Comparison of ENCODE assay signal across 16 cellular contexts in the genomic region with DNA sequence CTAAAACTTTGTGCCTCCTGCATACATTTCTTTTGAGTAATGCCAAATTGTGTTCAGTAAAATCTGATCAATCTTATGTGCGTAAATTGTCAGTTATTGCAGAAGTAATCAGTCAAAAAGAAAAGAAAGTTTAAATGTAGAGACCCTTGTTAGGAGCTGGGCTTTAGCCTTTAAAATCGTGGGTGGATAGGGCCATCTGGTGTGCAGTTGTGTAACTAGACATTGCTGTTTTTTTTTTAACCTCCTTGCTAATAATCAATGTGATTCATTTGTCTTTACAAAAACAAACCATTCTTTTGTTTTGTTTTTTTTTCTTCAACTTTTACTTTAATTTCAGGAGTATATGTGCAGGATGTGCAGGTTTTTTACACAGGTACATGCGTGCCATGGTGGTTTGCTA. TPM values are rescaled to one million over a fixed set of nuclear protein-coding genes. Genes with fewer than 3 reads are reported as not detected.
DNase-seq lines count a peak whose midpoint lies in the region; TF ChIP-seq lines count a peak whose summit lies in the region.
"Had no signal": no experiment of that assay in that cellular context is flagged by ENCODE, and none has a peak within 500 bp of the region (broad histone marks: within the 10 kb centered on the region; RNA-seq: fewer than 3 reads in every experiment).

No MANE protein-coding gene starts in this region.

- CTCF ChIA-PET in PC-9 (lab: Charles Lee), result no interaction called here

- H3K36me3 ChIP-seq in PC-9 (ENCODE audit: low read depth), result no peaks in the 10 kb centered on the region
- H3K36me3 ChIP-seq: neutrophil, uterus had no signal

- H3K9me3 Mint-ChIP-seq in brain (peaks cover 0 to 12% (median 0%) of the 10 kb centered on the region in 5 experiments), progenitor cell of endocrine pancreas (ENCODE audit: low read depth) (peaks cover 3% of the 10 kb centered on the region)
- H3K9me3 Mint-ChIP-seq: stimulated activated effector memory CD8-positive, alpha-beta T cell treated with anti-CD3 and anti-CD28 coated beads, Interleukin-12 subunit alpha, Interleukin-12 subunit beta, amount 100 ng/mL, for 72 hours had no signal

- no peak overlapping the region for H3K27ac Mint-ChIP-seq in brain
- H3K27ac Mint-ChIP-seq in progenitor cell of endocrine pancreas, result no peak overlapping the region
- H3K27ac Mint-ChIP-seq: memory B cell; stimulated activated effector memory CD8-positive, alpha-beta T cell treated with anti-CD3 and anti-CD28 coated beads, Interleukin-12 subunit alpha, Interleukin-12 subunit beta, amount 100 ng/mL, for 72 hours; WTC11 had no signal

- no peak overlapping the region for H3K4me2 ChIP-seq in PC-9

- 0 out of 2 replicates have a peak, but pooled peaks cover 4% of the 10 kb centered on the region for H3K4me1 ChIP-seq in PC-9 (replicated peaks; ENCODE audit: insufficient read depth)
- H3K4me1 ChIP-seq: uterus had no signal

- H3K9me3 ChIP-seq in PC-9 (ENCODE audit: insufficient read depth, low read depth), result no peaks in the 10 kb centered on the region; the same call in 1 of the 2 replicates
- H3K9me3 ChIP-seq: neutrophil, uterus had no signal

- no peaks in the 10 kb centered on the region for H3K79me2 ChIP-seq in PC-9 (ENCODE audit: low read depth)

- no peaks in the 10 kb centered on the region for H3K36me3 Mint-ChIP-seq in brain
- no peaks in the 10 kb centered on the region for H3K36me3 Mint-ChIP-seq in progenitor cell of endocrine pancreas (ENCODE audit: insufficient read depth)
- H3K36me3 Mint-ChIP-seq: IgD-negative memory B cell, memory B cell, WTC11 had no signal

- H3K4me1 Mint-ChIP-seq in brain (peaks cover 11% of the 10 kb centered on the region), progenitor cell of endocrine pancreas (ENCODE audit: low read depth) (peaks cover 9% of the 10 kb centered on the region)
- H3K4me1 Mint-ChIP-seq: memory B cell had no signal

- intact Hi-C loops in PC-9 (cut with micrococcal nuclease; ENCODE audit: unreplicated experiment), result loop anchor here (10.0 kb wide), 1 partner anchor 419 kb away; no protein-coding TSS in a partner anchor

- H3K4me3 Mint-ChIP-seq in brain, result no peak overlapping the region
- H3K4me3 Mint-ChIP-seq in progenitor cell of endocrine pancreas (ENCODE audit: low read depth), result no peak overlapping the region
- H3K4me3 Mint-ChIP-seq: memory B cell; stimulated activated effector memory CD8-positive, alpha-beta T cell treated with anti-CD3 and anti-CD28 coated beads, Interleukin-12 subunit alpha, Interleukin-12 subunit beta, amount 100 ng/mL, for 72 hours; WTC11 had no signal

- no peak overlapping the region for H3K27ac ChIP-seq in PC-9
- H3K27ac ChIP-seq: GM23248, neutrophil, uterus had no signal

- TF ChIP-seq CTCF in NB4 (IDR thresholded peaks at IDR 0.05; ENCODE audit: low read depth, low read length) (no peak), brain (conservative IDR thresholded peaks at IDR 0.05) (peak; percentile 57 to 64), progenitor cell of endocrine pancreas (IDR thresholded peaks at IDR 0.05; ENCODE audit: unreplicated experiment) (peak; percentile 58), PC-9 (conservative IDR thresholded peaks at IDR 0.05) (no peak)

- peaks cover 57% of the 10 kb centered on the region for H3K27me3 ChIP-seq in PC-9 (ENCODE audit: insufficient read depth, low read depth)
- H3K27me3 ChIP-seq: uterus had no signal

- H3F3A ChIP-seq in PC-9 (ENCODE audit: insufficient read depth, low read depth), result no peaks in the 10 kb centered on the region

- no peaks in the 10 kb centered on the region for H3K9me2 ChIP-seq in PC-9 (ENCODE audit: insufficient read depth)

- POLR2A ChIA-PET in PC-9 (lab: Charles Lee; ENCODE audit: unreplicated experiment), result no interaction called here

- no TSS peak for BruUV-seq in PC-9 (replicated peaks; lab: Mats Ljungman, UMichigan)

- no peak for TF ChIP-seq POLR2A in NB4 (IDR thresholded peaks at IDR 0.05; ENCODE audit: extremely low read depth, insufficient read length)

- H4K20me1 ChIP-seq in PC-9 (ENCODE audit: insufficient read depth), result no peaks in the 10 kb centered on the region

- H3K4me3 ChIP-seq in NB4 (ENCODE audit: low read depth, low read length) (no peak overlapping the region), PC-9 (no peak overlapping the region)
- H3K4me3 ChIP-seq: GM23248, uterus had no signal

- peaks cover 4% of the 10 kb centered on the region for H3K27me3 Mint-ChIP-seq in brain
- H3K27me3 Mint-ChIP-seq in progenitor cell of endocrine pancreas, result peaks cover 3% of the 10 kb centered on the region

- DNase-seq in NCI-H510A treated with DMSO at 0.1 percent for 48 hours (lab: John Stamatoyannopoulos, UW) (peak; percentile 1), NCI-H510A (lab: John Stamatoyannopoulos, UW) (no peak), NB4 (ENCODE audit: low read depth) (peak; percentile 29), progenitor cell of endocrine pancreas (ENCODE audit: low spot score, unreplicated experiment) (no peak), germinal center (ENCODE audit: low spot score) (no peak), DMS79 treated with DMSO at 0.1 percent for 48 hours (lab: John Stamatoyannopoulos, UW) (no peak), PC-9 (no peak)
- DNase-seq: GM23248, NCI-H1930, uterus had no signal

- no peak overlapping the region for H2AFZ ChIP-seq in PC-9
- H2AFZ ChIP-seq: GM23248 had no signal

RNA-seq across cellular contexts. Expression of a gene that starts 5.3 kb away (rescaled TPM):
- 46.2 TPM for polyA plus RNA-seq in brain (ENCODE audit: insufficient read depth, low read depth, low replicate concordance)
- 43.2 and 48.7 TPM in 2 replicates for total RNA-seq in progenitor cell of endocrine pancreas
- 33.3 and 35.6 TPM in 2 replicates for total RNA-seq in PC-9 (2021)

Comparison
In these comparisons a context has a peak if more than half of its experiments do, and no peak if none do; other contexts are left out.
1. DNase-seq: peak in NCI-H510A treated with DMSO at 0.1 percent for 48 hours (single experiment) and NB4 (single experiment); none in NCI-H510A (single experiment), progenitor cell of endocrine pancreas (single experiment), germinal center (single experiment), DMS79 treated with DMSO at 0.1 percent for 48 hours (single experiment) and PC-9 (0 of 2).
2. CTCF ChIP-seq: peak in brain (2 of 2) and progenitor cell of endocrine pancreas (single experiment); none in NB4 (single experiment) and PC-9 (single experiment).